Comparison of ENCODE assay signal across 17 cellular contexts in genomic region chr13:110455444-110455843, GRCh38.
A peak's percentile ranks its signal among the peaks of the same experiment; 100 is the strongest.
DNase-seq lines count a peak whose midpoint lies in the region; ATAC-seq, FAIRE-seq and TF ChIP-seq lines count a peak whose summit lies in the region.
"Had no signal": no experiment of that assay in that cellular context is flagged by ENCODE, and none has a peak within 500 bp of the region (broad histone marks: within the 10 kb centered on the region; RNA-seq: fewer than 3 reads in every experiment).

No MANE protein-coding gene starts in this region.

- no peak overlapping the region for H3K56ac ChIP-seq in H1 (replicated peaks; ENCODE audit: insufficient read length, low read depth, low read length)

- no peaks in the 10 kb centered on the region for H3K79me2 ChIP-seq in H1 (ENCODE audit: control insufficient read depth in 1 of 2, insufficient read depth in 2 of 2, low read length in 2 of 2)

- peak overlapping the region; percentile 23; the same call in 1 of the 2 replicates for H2BK12ac ChIP-seq in H1 (ENCODE audit: low read depth, low read length)

- no peak overlapping the region for H3K27ac Mint-ChIP-seq in CD14-positive monocyte
- H3K27ac Mint-ChIP-seq: activated naive CD4-positive, alpha-beta T cell treated with anti-CD3 and anti-CD28 coated beads for 36 hours; activated T-cell treated with anti-CD3 and anti-CD28 coated beads, Interleukin-2, amount 50 U/mL, for 24 hours; stimulated activated naive CD8-positive, alpha-beta T cell treated with anti-CD3 and anti-CD28 coated beads, Interleukin-15, Interleukin-2, amounts not matched to agents 100 ng/mL and 50 ng/mL, for 24 hours had no signal

- no peaks in the 10 kb centered on the region for H3K27me3 ChIP-seq in H1 (replicated peaks in 1 of 4; ENCODE audit: control insufficient read depth in 3 of 4, extremely low read depth in 1 of 4, insufficient read depth in 3 of 4, low read length in 3 of 4)
- H3K27me3 ChIP-seq: Peyer's patch, transverse colon had no signal

- no peak overlapping the region for H4K5ac ChIP-seq in H1 (ENCODE audit: insufficient read length, low read depth, low read length)

- H2BK15ac ChIP-seq in H1 (ENCODE audit: low read length) = no peak overlapping the region

- no peaks in the 10 kb centered on the region for H3K9me3 ChIP-seq in H1 (ENCODE audit: insufficient read depth in 2 of 2, low read depth in 1 of 2, low read length in 1 of 2)
- H3K9me3 ChIP-seq: Peyer's patch, transverse colon had no signal

- no peak for TF ChIP-seq EP300 in H1 (IDR thresholded peaks at IDR 0.05; ENCODE audit: borderline replicate concordance in 1 of 2, low read depth in 2 of 2, low read length in 2 of 2)

- no peak overlapping the region for H3K4ac ChIP-seq in H1 (replicated peaks; ENCODE audit: insufficient read length, low read depth, low read length)

- CTCF ChIA-PET in H1 (lab: Charles Lee; ENCODE audit: partially characterized antibody) = interaction anchor here (0.7 to 2.3 kb wide), 55 partner anchors 9 to 594 kb away, joined by 3 to 19 read pairs (median 4); no protein-coding TSS in a partner anchor

- H4K20me1 ChIP-seq in H1 (replicated peaks in 1 of 2; ENCODE audit: control insufficient read depth in 1 of 2, insufficient read depth in 2 of 2, low read length in 2 of 2) = peaks cover 0 to 2% of the 10 kb centered on the region in 2 experiments

- H3K9ac ChIP-seq in H1 (replicated peaks in 1 of 4; ENCODE audit: extremely low read depth in 1 of 4, low read depth in 3 of 4, low read length in 3 of 4) = no peak overlapping the region
- H3K9ac ChIP-seq: KMS-11 had no signal

- no peaks in the 10 kb centered on the region for H3K79me1 ChIP-seq in H1 (ENCODE audit: low read depth, low read length)

- H3K14ac ChIP-seq in H1 (ENCODE audit: insufficient read length) = no peak overlapping the region

- 74% methylated on average over 10 of the region's 10 CpGs; no CpG with 5 or more reads in 1 of the 2 experiments for WGBS in H1 (ENCODE audit: extremely low coverage in 1 of 2, insufficient coverage in 1 of 2, insufficient read length in 1 of 2, insufficient replicate concordance in 2 of 2, low coverage in 1 of 2, low lambda C conversion rate in 2 of 2, missing lambda C conversion rate in 1 of 2), 2 experiments

- H3K4me3 Mint-ChIP-seq in CD14-positive monocyte = no peak overlapping the region
- H3K4me3 Mint-ChIP-seq: activated T-cell treated with anti-CD3 and anti-CD28 coated beads, Interleukin-2, amount 50 U/mL, for 24 hours; stimulated activated naive CD8-positive, alpha-beta T cell treated with anti-CD3 and anti-CD28 coated beads, Interleukin-15, Interleukin-2, amounts not matched to agents 100 ng/mL and 50 ng/mL, for 24 hours had no signal

- H4K8ac ChIP-seq in H1 (ENCODE audit: extremely low read depth, insufficient read depth, low read length) = no peak overlapping the region

- no peaks in the 10 kb centered on the region for H3K36me3 Mint-ChIP-seq in CD14-positive monocyte

- peak; percentile 5 for ATAC-seq in GM18861 (IDR thresholded peaks at IDR 0.05; ENCODE audit: unreplicated experiment)
- peak; percentile 20 for ATAC-seq in HG03097 (IDR thresholded peaks at IDR 0.05; ENCODE audit: low FRiP score, unreplicated experiment)
- no peak for ATAC-seq in GM21381 (IDR thresholded peaks at IDR 0.05; ENCODE audit: unreplicated experiment)

- H2AFZ ChIP-seq in H1 (ENCODE audit: low read length) = no peak overlapping the region

- H3K9me3 Mint-ChIP-seq in CD14-positive monocyte = no peaks in the 10 kb centered on the region
- H3K9me3 Mint-ChIP-seq: activated naive CD4-positive, alpha-beta T cell treated with anti-CD3 and anti-CD28 coated beads for 36 hours; activated T-cell treated with anti-CD3 and anti-CD28 coated beads, Interleukin-2, amount 50 U/mL, for 24 hours; CD8-positive, alpha-beta memory T cell; nephron; stimulated activated naive CD8-positive, alpha-beta T cell treated with anti-CD3 and anti-CD28 coated beads, Interleukin-15, Interleukin-2, amounts not matched to agents 100 ng/mL and 50 ng/mL, for 24 hours had no signal

- no peak overlapping the region for H4K91ac ChIP-seq in H1 (replicated peaks; ENCODE audit: insufficient read length, low read length)

- TF ChIP-seq CTCF in H1 (IDR thresholded peaks at IDR 0.05; ENCODE audit: control extremely low read depth in 1 of 3, insufficient read depth in 1 of 3, low read depth in 1 of 3, low read length in 3 of 3) = no peak
- no peak for TF ChIP-seq CTCF in CD14-positive monocyte (IDR thresholded peaks at IDR 0.05)

- H3K23me2 ChIP-seq in H1 (ENCODE audit: low read depth, low read length) = no peaks in the 10 kb centered on the region

- FAIRE-seq in H1 (lab: Jason Lieb, UNC) = no peak
- no peak for FAIRE-seq in HTR-8/SVneo (lab: Jason Lieb, UNC)
- FAIRE-seq: small intestine had no signal

- intact Hi-C loops in posterior vena cava (cut with DNase I) = no loop called here
- intact Hi-C loops in CD14-positive monocyte (cut with micrococcal nuclease) = loop anchor here (5.0 to 10.0 kb wide), 2 partner anchors 107 to 359 kb away; partner anchors contain the start of gene RAB20 (in 1 of the 2)

- no peak overlapping the region for H2BK5ac ChIP-seq in H1 (ENCODE audit: low read depth, low read length)

- no peak for TF ChIP-seq POLR2A in H1 (IDR thresholded peaks at IDR 0.05; ENCODE audit: control extremely low read depth in 1 of 2, low read depth in 2 of 2, low read length in 2 of 2)

- no peak overlapping the region for H2BK20ac ChIP-seq in H1 (ENCODE audit: low read length)

- POLR2A ChIA-PET in H1 (lab: Charles Lee; ENCODE audit: partially characterized antibody) = interaction anchor here (1.0 to 1.6 kb wide), 3 partner anchors 12 to 31 kb away, joined by 3 to 9 read pairs (median 4); no protein-coding TSS in a partner anchor

- no peak overlapping the region for H3K18ac ChIP-seq in H1 (ENCODE audit: extremely low read depth, low read length)

- TF ChIP-seq RAD21 in H1 (IDR thresholded peaks at IDR 0.05 in 1 of 2, conservative IDR thresholded peaks at IDR 0.05 in 1 of 2; ENCODE audit: low read depth in 2 of 2, low read length in 2 of 2) = no peak

- H3K4me2 ChIP-seq in H1 (ENCODE audit: insufficient read depth in 1 of 2, low read depth in 2 of 2, low read length in 2 of 2) = no peak overlapping the region
- H3K4me2 ChIP-seq: KMS-11 had no signal

- peaks cover 0 to 4% (median 0%) of the 10 kb centered on the region in 4 experiments; a peak in 3 of 8 replicates for H3K36me3 ChIP-seq in H1 (ENCODE audit: control insufficient read depth in 2 of 4, insufficient read depth in 4 of 4, low read length in 3 of 4)
- H3K36me3 ChIP-seq: transverse colon had no signal

- H2AK5ac ChIP-seq in H1 (ENCODE audit: low read depth, low read length) = 0 out of 2 replicates have a peak overlapping the region, but pooled peaks have one; percentile 9

- H3K27me3 Mint-ChIP-seq in CD14-positive monocyte (ENCODE audit: low read depth in 3 of 3) = peaks cover 6 to 14% (median 10%) of the 10 kb centered on the region in 3 donors

- H2BK120ac ChIP-seq in H1 (replicated peaks; ENCODE audit: low read depth, low read length) = no peak overlapping the region

- no peak overlapping the region for H3K4me3 ChIP-seq in H1 (ENCODE audit: extremely low read depth in 1 of 4, insufficient read depth in 2 of 4, low read depth in 3 of 4, low read length in 4 of 4)
- H3K4me3 ChIP-seq: Peyer's patch, transverse colon had no signal

- H3K4me1 ChIP-seq in H1 (replicated peaks in 1 of 4; ENCODE audit: control insufficient read depth in 3 of 4, insufficient read depth in 4 of 4, low read length in 3 of 4) = peaks cover 0 to 5% (median 1%) of the 10 kb centered on the region in 4 experiments; a peak in 4 of 7 replicates
- H3K4me1 ChIP-seq: Peyer's patch had no signal

- peak overlapping the region; percentile 22; the same call in 1 of the 2 replicates for H3K27ac ChIP-seq in H1 (ENCODE audit: low read depth, low read length)
- H3K27ac ChIP-seq: KMS-11, Peyer's patch had no signal

- H3K4me1 Mint-ChIP-seq in CD14-positive monocyte = peaks cover 7% of the 10 kb centered on the region

- no peak overlapping the region for H3K23ac ChIP-seq in H1 (ENCODE audit: insufficient read length)

- DNase-seq in H1 (ENCODE audit: low read depth in 1 of 2, low spot score in 2 of 2) = no peak
- DNase-seq in posterior vena cava (ENCODE audit: low spot score) = peak; percentile 47
- no peak for DNase-seq in NCI-H526 (lab: John Stamatoyannopoulos, UW)
- DNase-seq in HTR-8/SVneo (ENCODE audit: insufficient read length, low spot score) = no peak
- no peak for DNase-seq in CD14-positive monocyte (ENCODE audit: low spot score)

TF ChIP-seq in H1, 55 proteins besides CTCF, POLR2A, EP300 and RAD21:
- no peak for TF ChIP-seq SP1 (IDR thresholded peaks at IDR 0.05; ENCODE audit: low read depth, low read length)
- no peak for TF ChIP-seq TBP (IDR thresholded peaks at IDR 0.05; ENCODE audit: low read depth, low read length)
- TF ChIP-seq POU5F1 (IDR thresholded peaks at IDR 0.05; ENCODE audit: low read depth, low read length) = no peak
- TF ChIP-seq BRCA1 (IDR thresholded peaks at IDR 0.05; ENCODE audit: low read depth, low read length) = no peak
- no peak for TF ChIP-seq ZNF274 (IDR thresholded peaks at IDR 0.05; ENCODE audit: borderline replicate concordance, extremely low read depth, low read length)
- no peak for TF ChIP-seq CBX8 (IDR thresholded peaks at IDR 0.05; ENCODE audit: borderline replicate concordance, low read depth, low read length)
- TF ChIP-seq SRF (IDR thresholded peaks at IDR 0.05; ENCODE audit: low read depth, low read length) = no peak
- TF ChIP-seq, protein P1, sequence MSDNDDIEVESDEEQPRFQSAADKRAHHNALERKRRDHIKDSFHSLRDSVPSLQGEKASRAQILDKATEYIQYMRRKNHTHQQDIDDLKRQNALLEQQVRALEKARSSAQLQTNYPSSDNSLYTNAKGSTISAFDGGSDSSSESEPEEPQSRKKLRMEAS (IDR thresholded peaks at IDR 0.05) = no peak
- TF ChIP-seq JUND (IDR thresholded peaks at IDR 0.05; ENCODE audit: low read length) = no peak
- TF ChIP-seq SIN3A (conservative IDR thresholded peaks at IDR 0.05 in 1 of 2, IDR thresholded peaks at IDR 0.05 in 1 of 2; ENCODE audit: low read depth in 1 of 2, low read length in 2 of 2) = no peak
- no peak for TF ChIP-seq RNF2 (IDR thresholded peaks at IDR 0.05; ENCODE audit: borderline replicate concordance, low read depth, low read length, missing control alignments, poor library complexity, severe bottlenecking)

Comparison
In these comparisons a context has a peak if more than half of its experiments do, and no peak if none do; other contexts are left out.
1. intact Hi-C loops: an anchor here in CD14-positive monocyte (5.0 to 10.0 kb wide); none called in posterior vena cava.